ENCODE assay signal across 8 cellular contexts in the genomic region with DNA sequence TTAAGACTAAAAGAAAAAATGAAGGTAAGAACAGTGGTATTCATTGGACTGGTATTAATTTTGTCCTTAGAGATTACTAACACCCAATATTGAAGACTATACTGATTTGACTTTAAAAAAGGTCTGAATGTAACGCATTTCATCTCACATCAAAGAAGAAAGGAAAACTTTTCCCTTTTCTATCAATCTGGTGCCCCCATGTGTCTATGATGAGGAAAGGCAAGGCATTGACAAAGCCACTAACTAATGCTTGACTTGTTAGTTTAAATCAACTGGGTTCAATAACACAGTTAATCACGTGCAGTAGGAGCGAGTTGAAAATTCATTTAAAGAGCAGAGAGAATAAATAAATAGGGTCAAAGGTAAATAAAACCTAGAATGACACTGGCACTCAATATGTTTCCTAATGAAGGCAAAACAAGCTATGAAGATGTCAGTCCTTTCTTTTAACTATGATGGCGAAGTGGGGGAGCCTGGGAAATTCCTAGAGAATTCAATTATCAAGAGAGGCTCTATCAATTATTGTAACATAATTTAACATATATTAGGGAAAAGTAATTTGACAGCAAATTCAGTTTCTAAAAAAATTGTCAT.
DNase-seq lines count a peak whose midpoint lies in the region; ATAC-seq and TF ChIP-seq lines count a peak whose summit lies in the region.

No MANE protein-coding gene starts in this region.

- no peak overlapping the region for H3K4me3 ChIP-seq in sigmoid colon

- H3K27ac Mint-ChIP-seq in effector memory CD8-positive, alpha-beta T cell: peak overlapping the region in 1 of 2 donors; percentile 73

- H3K36me3 ChIP-seq in sigmoid colon: no peaks in the 10 kb centered on the region

- no peaks in the 10 kb centered on the region for H3K9me3 Mint-ChIP-seq in effector memory CD8-positive, alpha-beta T cell

- TF ChIP-seq POLR2A in sigmoid colon (IDR thresholded peaks at IDR 0.05): no peak

- no peaks in the 10 kb centered on the region for H3K27me3 Mint-ChIP-seq in effector memory CD8-positive, alpha-beta T cell

- intact Hi-C loops in sigmoid colon (cut with DNase I): loop anchor here (1.0 to 5.0 kb wide), 4 partner anchors 94 to 584 kb away; no protein-coding TSS in a partner anchor

- ATAC-seq in HG02678 (IDR thresholded peaks at IDR 0.05; ENCODE audit: unreplicated experiment) (peak; percentile 66), GM18870 (IDR thresholded peaks at IDR 0.05; ENCODE audit: unreplicated experiment) (no peak)
- ATAC-seq in effector memory CD8-positive, alpha-beta T cell (replicated peaks): no peak

- H3K9me3 ChIP-seq in sigmoid colon: no peaks in the 10 kb centered on the region

- POLR2A ChIA-PET in RWPE1 (lab: Yijun Ruan, JAX; ENCODE audit: low non-redundant PET): no interaction called here

- H3K27me3 ChIP-seq in sigmoid colon: no peaks in the 10 kb centered on the region

- peaks cover 2% of the 10 kb centered on the region for H3K36me3 Mint-ChIP-seq in effector memory CD8-positive, alpha-beta T cell (ENCODE audit: insufficient read depth)

- TF ChIP-seq EP300 in sigmoid colon (IDR thresholded peaks at IDR 0.05): no peak

- TF ChIP-seq CTCF in RWPE1 (conservative IDR thresholded peaks at IDR 0.05; ENCODE audit: low read depth) (peak; percentile 79), sigmoid colon (IDR thresholded peaks at IDR 0.05) (peak; percentile 64 to 81 (median 74))

- 35 to 45% methylated on average over 4 of the region's 4 CpGs for WGBS in sigmoid colon, 2 donors

- H3K27ac ChIP-seq in RWPE1 (no peak overlapping the region), sigmoid colon (no peak overlapping the region)

- H3K4me3 Mint-ChIP-seq in effector memory CD8-positive, alpha-beta T cell: no peak overlapping the region

- H3K4me1 Mint-ChIP-seq in effector memory CD8-positive, alpha-beta T cell (ENCODE audit: low read depth in 2 of 2): peaks cover 11 to 12% of the 10 kb centered on the region in 2 donors

- CTCF ChIA-PET in RWPE1 (lab: Yijun Ruan, JAX): interaction anchor here (0.6 to 1.8 kb wide), 11 partner anchors 84 to 1582 kb away, joined by 3 to 15 read pairs (median 3); no protein-coding TSS in a partner anchor

- DNase-seq in D341Med (ENCODE audit: low spot score): peak; percentile 53
- DNase-seq in RWPE1 (ENCODE audit: low spot score): peak; percentile 20
- DNase-seq in fibroblast of the conjunctiva (ENCODE audit: low read depth): peak; percentile 22
- no peak for DNase-seq in sigmoid colon
- DNase-seq in ureter (ENCODE audit: low spot score): no peak
- DNase-seq in effector memory CD8-positive, alpha-beta T cell: no peak

- H3K4me1 ChIP-seq in sigmoid colon: peaks cover 0 to 5% (median 2%) of the 10 kb centered on the region in 4 donors

Comparison
In these comparisons a context has a peak if more than half of its experiments do, and no peak if none do; other contexts are left out.
1. DNase-seq: peak in D341Med (single experiment), RWPE1 (single experiment) and fibroblast of the conjunctiva (single experiment); none in sigmoid colon (single experiment), ureter (single experiment) and effector memory CD8-positive, alpha-beta T cell (0 of 3).